ENCODE assay signal across 1 cellular context in the genomic region with DNA sequence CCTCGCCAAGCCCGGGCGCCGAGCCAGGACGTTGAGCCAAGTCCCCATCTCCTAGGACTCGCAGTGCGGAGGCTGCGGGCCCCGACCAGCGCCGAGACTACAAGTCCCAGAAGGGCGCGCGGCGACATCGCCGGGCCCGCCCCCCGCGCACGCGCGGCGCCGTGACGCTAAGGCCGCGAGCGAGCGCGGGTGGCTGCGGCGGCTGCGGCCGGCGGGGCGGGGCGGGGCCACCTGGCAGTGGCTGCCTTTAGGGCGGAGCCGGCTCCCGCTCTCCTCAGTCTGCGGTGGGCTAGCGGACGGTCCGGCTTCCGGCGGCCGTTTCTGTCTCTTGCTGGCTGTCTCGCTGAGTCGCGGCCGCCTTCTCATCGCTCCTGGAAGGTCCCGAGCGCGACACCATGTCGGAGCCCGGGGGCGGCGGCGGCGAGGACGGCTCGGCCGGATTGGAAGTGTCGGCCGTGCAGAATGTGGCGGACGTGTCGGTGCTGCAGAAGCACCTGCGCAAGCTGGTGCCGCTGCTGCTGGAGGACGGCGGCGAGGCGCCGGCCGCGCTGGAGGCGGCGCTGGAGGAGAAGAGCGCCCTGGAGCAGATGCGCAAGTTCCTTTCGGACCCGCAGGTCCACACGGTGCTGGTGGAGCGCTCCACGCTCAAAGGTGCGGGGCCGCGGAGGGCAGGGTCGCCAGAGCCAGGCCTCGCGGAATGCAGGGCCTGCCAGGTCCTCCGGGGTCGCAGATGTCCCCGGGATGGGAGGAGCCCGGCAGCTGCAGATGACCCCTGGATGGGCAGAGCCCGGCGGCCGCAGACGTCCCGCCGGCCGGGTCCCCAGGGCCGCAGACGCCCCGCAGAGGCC.
TF ChIP-seq lines count a peak whose summit lies in the region.

DYNC1H1 (plus strand) TSS at position 277 of the 848 bp plus-strand sequence; CDS start at position 396, 119 bp downstream.

TF ChIP-seq in HepG2, 621 proteins besides CTCF, POLR2A, EP300 and RAD21 (continued from another document and continues in another):
- TF ChIP-seq ZNF142 (CRISPR knock-in tag; IDR thresholded peaks at IDR 0.05), result peak; percentile 80; the same call in 1 of the 2 replicates
- no peak for TF ChIP-seq ZNF432 (CRISPR knock-in tag; IDR thresholded peaks at IDR 0.05; ENCODE audit: borderline replicate concordance)
- TF ChIP-seq KAT2B (IDR thresholded peaks at IDR 0.05; ENCODE audit: borderline replicate concordance, low read depth, low read length), result no peak
- TF ChIP-seq, protein P1, sequence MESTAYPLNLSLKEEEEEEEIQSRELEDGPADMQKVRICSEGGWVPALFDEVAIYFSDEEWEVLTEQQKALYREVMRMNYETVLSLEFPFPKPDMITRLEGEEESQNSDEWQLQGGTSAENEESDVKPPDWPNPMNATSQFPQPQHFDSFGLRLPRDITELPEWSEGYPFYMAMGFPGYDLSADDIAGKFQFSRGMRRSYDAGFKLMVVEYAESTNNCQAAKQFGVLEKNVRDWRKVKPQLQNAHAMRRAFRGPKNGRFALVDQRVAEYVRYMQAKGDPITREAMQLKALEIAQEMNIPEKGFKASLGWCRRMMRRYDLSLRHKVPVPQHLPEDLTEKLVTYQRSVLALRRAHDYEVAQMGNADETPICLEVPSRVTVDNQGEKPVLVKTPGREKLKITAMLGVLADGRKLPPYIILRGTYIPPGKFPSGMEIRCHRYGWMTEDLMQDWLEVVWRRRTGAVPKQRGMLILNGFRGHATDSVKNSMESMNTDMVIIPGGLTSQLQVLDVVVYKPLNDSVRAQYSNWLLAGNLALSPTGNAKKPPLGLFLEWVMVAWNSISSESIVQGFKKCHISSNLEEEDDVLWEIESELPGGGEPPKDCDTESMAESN (CRISPR knock-in tag; conservative IDR thresholded peaks at IDR 0.05), result peak; percentile 87; the same call in 1 of the 2 replicates
- TF ChIP-seq ZBTB14 (CRISPR knock-in tag; IDR thresholded peaks at IDR 0.05), result peak; percentile 43; the same call in 1 of the 2 replicates
- peak; percentile 53; the same call in 1 of the 2 replicates for TF ChIP-seq ZNF501 (CRISPR knock-in tag; IDR thresholded peaks at IDR 0.05)
- peak; percentile 45; the same call in 1 of the 2 replicates for TF ChIP-seq IRX3 (CRISPR knock-in tag; IDR thresholded peaks at IDR 0.05; ENCODE audit: borderline replicate concordance, low read depth)
- peak; percentile 70; the same call in 1 of the 2 replicates for TF ChIP-seq ZNF10 (CRISPR knock-in tag; IDR thresholded peaks at IDR 0.05; ENCODE audit: borderline replicate concordance, low read depth)
- TF ChIP-seq REPIN1 (CRISPR knock-in tag; IDR thresholded peaks at IDR 0.05; ENCODE audit: borderline replicate concordance, low read depth), result peak; percentile 80; the same call in 1 of the 2 replicates
- no peak for TF ChIP-seq CHD4 (IDR thresholded peaks at IDR 0.05; ENCODE audit: borderline replicate concordance, low read length)
- peak; percentile 66; the same call in 1 of the 2 replicates for TF ChIP-seq ZBTB38 (CRISPR knock-in tag; IDR thresholded peaks at IDR 0.05)
- no peak for TF ChIP-seq ATF7 (IDR thresholded peaks at IDR 0.05)
- TF ChIP-seq ATF7 (CRISPR knock-in tag; IDR thresholded peaks at IDR 0.05), result no peak
- TF ChIP-seq, protein P2, sequence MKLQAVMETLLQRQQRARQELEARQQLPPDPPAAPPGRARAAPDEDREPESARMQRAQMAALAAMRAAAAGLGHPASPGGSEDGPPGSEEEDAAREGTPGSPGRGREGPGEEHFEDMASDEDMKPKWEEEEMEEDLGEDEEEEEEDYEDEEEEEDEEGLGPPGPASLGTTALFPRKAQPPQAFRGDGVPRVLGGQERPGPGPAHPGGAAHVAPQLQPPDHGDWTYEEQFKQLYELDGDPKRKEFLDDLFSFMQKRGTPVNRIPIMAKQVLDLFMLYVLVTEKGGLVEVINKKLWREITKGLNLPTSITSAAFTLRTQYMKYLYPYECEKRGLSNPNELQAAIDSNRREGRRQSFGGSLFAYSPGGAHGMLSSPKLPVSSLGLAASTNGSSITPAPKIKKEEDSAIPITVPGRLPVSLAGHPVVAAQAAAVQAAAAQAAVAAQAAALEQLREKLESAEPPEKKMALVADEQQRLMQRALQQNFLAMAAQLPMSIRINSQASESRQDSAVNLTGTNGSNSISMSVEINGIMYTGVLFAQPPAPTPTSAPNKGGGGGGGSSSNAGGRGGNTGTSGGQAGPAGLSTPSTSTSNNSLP (IDR thresholded peaks at IDR 0.05; ENCODE audit: low read depth, low read length), result no peak
- TF ChIP-seq DRAP1 (CRISPR knock-in tag; IDR thresholded peaks at IDR 0.05), result peak; percentile 89
- TF ChIP-seq ZNF816 (CRISPR knock-in tag; IDR thresholded peaks at IDR 0.05; ENCODE audit: borderline replicate concordance), result peak; percentile 63; the same call in 1 of the 2 replicates
- peak; percentile 63; the same call in 1 of the 2 replicates for TF ChIP-seq GATA4 (IDR thresholded peaks at IDR 0.05; ENCODE audit: borderline replicate concordance, low read depth)
- TF ChIP-seq TCF12 (IDR thresholded peaks at IDR 0.05), result no peak
- 0 out of 2 replicates have a peak, but pooled peaks have one; percentile 31 for TF ChIP-seq TCF12 (CRISPR knock-in tag; IDR thresholded peaks at IDR 0.05)
- TF ChIP-seq CREB1 (IDR thresholded peaks at IDR 0.05), result peak; percentile 58; the same call in 1 of the 2 replicates
- no peak for TF ChIP-seq CREB1 (CRISPR knock-in tag; IDR thresholded peaks at IDR 0.05)
- peak; percentile 44 for TF ChIP-seq ZZZ3 (CRISPR knock-in tag; IDR thresholded peaks at IDR 0.05; ENCODE audit: borderline replicate concordance)
- peak; percentile 76 for TF ChIP-seq ZNF274 (CRISPR knock-in tag; IDR thresholded peaks at IDR 0.05)
- no peak for TF ChIP-seq ZFAT (CRISPR knock-in tag; conservative IDR thresholded peaks at IDR 0.05)
- 0 out of 2 replicates have a peak, but pooled peaks have one; percentile 60 for TF ChIP-seq ZBTB2 (CRISPR knock-in tag; IDR thresholded peaks at IDR 0.05; ENCODE audit: low read depth)
- no peak for TF ChIP-seq SNRNP70 (IDR thresholded peaks at IDR 0.05; ENCODE audit: low read depth, low read length)
- 0 out of 2 replicates have a peak, but pooled peaks have one; percentile 34 for TF ChIP-seq RFXAP (CRISPR knock-in tag; IDR thresholded peaks at IDR 0.05; ENCODE audit: borderline replicate concordance)
- peak; percentile 86 for TF ChIP-seq HCFC1 (IDR thresholded peaks at IDR 0.05; ENCODE audit: low read depth, low read length)
- TF ChIP-seq ZNF83 (CRISPR knock-in tag; IDR thresholded peaks at IDR 0.05; ENCODE audit: borderline replicate concordance), result 0 out of 2 replicates have a peak, but pooled peaks have one; percentile 31
- TF ChIP-seq KDM5A (IDR thresholded peaks at IDR 0.05; ENCODE audit: borderline replicate concordance, low read length), result no peak
- no peak for TF ChIP-seq ATF6 (CRISPR knock-in tag; conservative IDR thresholded peaks at IDR 0.05)
- no peak; the same call in 1 of the 2 replicates for TF ChIP-seq ATF2 (CRISPR knock-in tag; IDR thresholded peaks at IDR 0.05)
- no peak for TF ChIP-seq SP2 (CRISPR knock-in tag; IDR thresholded peaks at IDR 0.05)
- TF ChIP-seq ZHX1 (CRISPR knock-in tag; IDR thresholded peaks at IDR 0.05; ENCODE audit: low read depth), result 0 out of 2 replicates have a peak, but pooled peaks have one; percentile 12
